In genomic region chr14:69107407-69108003, GRCh38 we compare ENCODE assay signal across 8 cellular contexts. TPM values are rescaled to one million over a fixed set of nuclear protein-coding genes. Genes with fewer than 3 reads are reported as not detected.
DNase-seq lines count a peak whose midpoint lies in the region; ATAC-seq and TF ChIP-seq lines count a peak whose summit lies in the region.

No MANE protein-coding gene starts in this region.

- ATAC-seq in GM21529 (IDR thresholded peaks at IDR 0.05; ENCODE audit: unreplicated experiment): no peak
- no peak for ATAC-seq in HG03354 (IDR thresholded peaks at IDR 0.05; ENCODE audit: poor library complexity, severe bottlenecking, unreplicated experiment)

- DNase-seq in Ammon's horn (ENCODE audit: low spot score): peak; percentile 52
- peak; percentile 28 to 39 for DNase-seq in NCI-H187 (lab: John Stamatoyannopoulos, UW)
- peak; percentile 16 for DNase-seq in T1000 (lab: John Stamatoyannopoulos, UW)
- DNase-seq in esophagus muscularis mucosa (ENCODE audit: extremely low spot score): no peak
- peak; percentile 68 for DNase-seq in neural progenitor cell (ENCODE audit: low spot score)

- H3K27me3 ChIP-seq in esophagus muscularis mucosa: no peaks in the 10 kb centered on the region
- H3K27me3 ChIP-seq in neural progenitor cell: no peaks in the 10 kb centered on the region

- no peaks in the 10 kb centered on the region for H3K79me2 ChIP-seq in neural progenitor cell (ENCODE audit: low read depth)

- no peak overlapping the region for H3K4me3 Mint-ChIP-seq in neural progenitor cell

- H3K4me1 Mint-ChIP-seq in neural progenitor cell: no peaks in the 10 kb centered on the region

- peaks cover 7% of the 10 kb centered on the region for H3F3A ChIP-seq in neural progenitor cell (ENCODE audit: low read depth)

- H2AFZ ChIP-seq in neural progenitor cell (replicated peaks): no peak overlapping the region

- no peak overlapping the region for H3K4me3 ChIP-seq in esophagus muscularis mucosa
- H3K4me3 ChIP-seq in neural progenitor cell: no peak overlapping the region

- H3K27ac Mint-ChIP-seq in neural progenitor cell: no peak overlapping the region

- H3K36me3 ChIP-seq in esophagus muscularis mucosa (peaks cover 0 to 55% (median 23%) of the 10 kb centered on the region in 4 donors), neural progenitor cell (peaks cover 8% of the 10 kb centered on the region)

- H3K36me3 Mint-ChIP-seq in neural progenitor cell: peaks cover 3% of the 10 kb centered on the region

- no peak overlapping the region for H3K9ac ChIP-seq in neural progenitor cell

- no peak for TF ChIP-seq POLR2A in esophagus muscularis mucosa (IDR thresholded peaks at IDR 0.05; ENCODE audit: low read depth)

- H3K4me2 ChIP-seq in neural progenitor cell: no peak overlapping the region

- H3K9me3 ChIP-seq in esophagus muscularis mucosa: no peaks in the 10 kb centered on the region
- H3K9me3 ChIP-seq in neural progenitor cell (ENCODE audit: low read depth): no peaks in the 10 kb centered on the region

- H4K20me1 ChIP-seq in neural progenitor cell (ENCODE audit: low read depth): peaks cover 7% of the 10 kb centered on the region

- H3K9me3 Mint-ChIP-seq in neural progenitor cell: no peaks in the 10 kb centered on the region

- TF ChIP-seq CTCF in GM12874 (IDR thresholded peaks at IDR 0.05; ENCODE audit: insufficient read depth, low read depth, low read length): peak; percentile 55
- peak; percentile 73 to 89 (median 80) for TF ChIP-seq CTCF in esophagus muscularis mucosa (IDR thresholded peaks at IDR 0.05)
- peak; percentile 73 for TF ChIP-seq CTCF in neural progenitor cell (IDR thresholded peaks at IDR 0.05)

- no peak for TF ChIP-seq EP300 in esophagus muscularis mucosa (IDR thresholded peaks at IDR 0.05)

- 37% methylated on average over 3 of the region's 3 CpGs for WGBS in esophagus muscularis mucosa

- intact Hi-C loops in esophagus muscularis mucosa (cut with DNase I): loop anchor here (2.0 to 5.0 kb wide), 2 partner anchors 195 to 243 kb away; no protein-coding TSS in a partner anchor

- peak overlapping the region in 3 of 4 donors; percentile 48 to 52 (median 51) for H3K27ac ChIP-seq in esophagus muscularis mucosa (replicated peaks in 1 of 4)
- H3K27ac ChIP-seq in neural progenitor cell: no peak overlapping the region

- no peaks in the 10 kb centered on the region for H3K27me3 Mint-ChIP-seq in neural progenitor cell (ENCODE audit: insufficient read depth, low read depth)

- H3K4me1 ChIP-seq in esophagus muscularis mucosa (peaks cover 0 to 19% (median 16%) of the 10 kb centered on the region in 4 donors), neural progenitor cell (no peaks in the 10 kb centered on the region)

RNA-seq across cellular contexts. Expression of gene DCAF5, which starts 45.4 kb away (rescaled TPM):
- total RNA-seq in esophagus muscularis mucosa (10 to 100 TPM; 37.4 to 67.1 (median 46.4) TPM), neural progenitor cell (ENCODE audit: low replicate concordance) (22.4 and 30.8 TPM in 2 replicates)
